ENCODE assay signal across 13 cellular contexts in the genomic region with DNA sequence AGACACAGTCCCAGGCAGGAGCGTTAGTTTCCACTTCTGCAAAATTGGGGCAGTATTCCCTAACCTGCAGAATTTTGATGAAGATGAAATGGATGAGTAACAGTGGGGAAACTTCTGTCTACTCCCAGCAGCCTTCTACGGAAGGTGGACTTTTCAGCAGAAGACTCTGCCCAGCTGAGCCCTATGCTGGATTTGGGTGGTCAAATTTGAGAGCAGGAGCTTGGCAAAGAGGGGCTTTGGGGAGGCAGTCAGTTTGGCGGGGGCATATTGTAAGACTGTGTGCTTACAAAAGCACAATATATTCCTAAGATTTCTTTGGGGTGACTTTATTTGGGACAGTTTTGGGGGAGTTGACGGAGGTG.
"Had no signal": no experiment of that assay in that cellular context is flagged by ENCODE, and none has a peak within 500 bp of the region (broad histone marks: within the 10 kb centered on the region; RNA-seq: fewer than 3 reads in every experiment).

No MANE protein-coding gene starts in this region.

- H3K4me3 ChIP-seq: adrenal gland, SK-N-MC, testis, uterus had no signal

- DNase-seq: activated CD4-positive, alpha-beta T cell treated with anti-CD3 and anti-CD28 coated beads, Interleukin-2, amount 10 ng/mL, durations not matched to agents 24 days and 14 days; activated naive CD4-positive, alpha-beta T cell treated with anti-CD3 and anti-CD28 coated beads for 36 hours; central memory CD4-positive, alpha-beta T cell; cortex of kidney; effector memory CD4-positive, alpha-beta T cell; stimulated activated CD4-positive, alpha-beta T cell treated with anti-CD3 and anti-CD28 coated beads, Interleukin-4, amount 100 ng/mL, for 1 hour; stimulated activated naive CD8-positive, alpha-beta T cell treated with anti-CD3 and anti-CD28 coated beads, Interleukin-15, amount 100 ng/mL, for 72 hours; T-helper 1 cell; testis; uterus; WERI-Rb-1 had no signal

- H3K27me3 ChIP-seq: adrenal gland, testis, uterus had no signal

- H3K4me1 ChIP-seq: uterus had no signal

- H3K27ac ChIP-seq: adrenal gland, SK-N-MC, testis, WERI-Rb-1 had no signal

- H3K9me3 ChIP-seq: adrenal gland, testis, uterus had no signal

- H3K36me3 ChIP-seq: adrenal gland, uterus had no signal

- ATAC-seq: stimulated activated naive CD8-positive, alpha-beta T cell treated with anti-CD3 and anti-CD28 coated beads, Interleukin-15, amount 100 ng/mL, for 72 hours had no signal
